8 cellular contexts compared by ENCODE assay signal in the genomic region with DNA sequence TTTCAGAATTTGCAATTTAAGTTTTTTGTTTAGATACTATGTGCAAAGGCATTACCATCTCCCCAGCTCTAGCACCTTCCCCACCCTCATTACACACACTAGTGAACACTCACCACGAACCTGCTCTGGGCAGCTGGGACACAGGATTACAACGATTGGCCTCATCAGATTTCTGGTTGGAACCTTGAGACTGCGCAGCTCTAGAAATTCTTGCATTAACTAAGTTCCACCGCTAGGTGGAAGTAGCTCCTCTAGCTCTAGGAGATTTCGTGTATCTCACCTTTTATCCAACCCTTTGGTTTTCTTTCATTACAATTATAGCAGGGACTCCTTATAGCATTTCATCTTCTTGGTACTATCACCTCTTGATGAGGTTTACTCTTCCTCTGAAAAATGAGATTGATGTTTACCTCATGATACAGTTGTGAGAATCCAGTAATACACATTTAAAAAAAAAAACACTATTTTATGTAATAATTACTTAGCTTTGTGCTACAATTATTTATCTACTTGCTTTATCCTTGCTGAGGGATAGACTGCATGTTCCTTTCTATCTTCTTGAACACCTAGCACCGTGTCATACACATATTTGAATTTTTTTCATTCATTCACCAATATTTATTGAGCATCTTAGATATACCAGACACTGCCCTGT. TPM values are rescaled to one million over a fixed set of nuclear protein-coding genes. Genes with fewer than 3 reads are reported as not detected.
A peak's percentile ranks its signal among the peaks of the same experiment; 100 is the strongest.
DNase-seq lines count a peak whose midpoint lies in the region; ATAC-seq and TF ChIP-seq lines count a peak whose summit lies in the region.

No MANE protein-coding gene starts in this region.

- no peaks in the 10 kb centered on the region for H3K36me3 Mint-ChIP-seq in activated T-cell treated with anti-CD3 and anti-CD28 coated beads, Interleukin-2, amount 50 U/mL, for 72 hours (ENCODE audit: insufficient read depth in 2 of 2)
- H3K36me3 Mint-ChIP-seq in brain = no peaks in the 10 kb centered on the region

- ATAC-seq in activated T-cell treated with anti-CD3 and anti-CD28 coated beads, Interleukin-2, amount 50 U/mL, for 72 hours (replicated peaks in 1 of 2) = peak; percentile 47 to 51
- ATAC-seq in GM21717 (IDR thresholded peaks at IDR 0.05; ENCODE audit: unreplicated experiment) = peak; percentile 94
- ATAC-seq in thoracic aorta (ENCODE audit: insufficient number of reproducible peaks, low FRiP score, low read depth) = peak; percentile 61

- peaks cover 10% of the 10 kb centered on the region for H3K36me3 ChIP-seq in thoracic aorta

- peaks cover 5% of the 10 kb centered on the region for H3K4me1 Mint-ChIP-seq in activated T-cell treated with anti-CD3 and anti-CD28 coated beads, Interleukin-2, amount 50 U/mL, for 72 hours (ENCODE audit: low read depth)
- peaks cover 5% of the 10 kb centered on the region for H3K4me1 Mint-ChIP-seq in brain

- TF ChIP-seq CTCF in brain (conservative IDR thresholded peaks at IDR 0.05) = peak; percentile 73 to 84
- TF ChIP-seq CTCF in thoracic aorta (IDR thresholded peaks at IDR 0.05) = peak; percentile 72

- no peaks in the 10 kb centered on the region for H3K27me3 ChIP-seq in thoracic aorta (replicated peaks; ENCODE audit: insufficient read depth)

- H3K27me3 Mint-ChIP-seq in activated T-cell treated with anti-CD3 and anti-CD28 coated beads, Interleukin-2, amount 50 U/mL, for 72 hours (ENCODE audit: low read depth) = no peaks in the 10 kb centered on the region
- H3K27me3 Mint-ChIP-seq in brain = no peaks in the 10 kb centered on the region

- H3K27ac ChIP-seq in thoracic aorta = no peak overlapping the region

- no peak overlapping the region for H3K27ac Mint-ChIP-seq in activated T-cell treated with anti-CD3 and anti-CD28 coated beads, Interleukin-2, amount 50 U/mL, for 72 hours
- peak overlapping the region in 1 of 5 experiments; percentile 2 for H3K27ac Mint-ChIP-seq in brain

- peak in 1 of 2 donors; percentile 1 for DNase-seq in activated T-cell treated with anti-CD3 and anti-CD28 coated beads, Interleukin-2, amount 50 U/mL, for 72 hours
- DNase-seq in activated T-cell treated with anti-CD3 and anti-CD28 coated beads, Interleukin-2, amount 50 U/mL, for 1 hour = no peak
- DNase-seq in HS-5 (ENCODE audit: low read depth) (peak; percentile 49), NCI-H82 treated with DMSO at 0.1 percent for 48 hours (lab: John Stamatoyannopoulos, UW; ENCODE audit: unreplicated experiment) (peak; percentile 81), iris pigment epithelial cell (ENCODE audit: low read depth) (peak; percentile 61), thoracic aorta (ENCODE audit: low spot score) (no peak)

- no peak overlapping the region for H3K4me3 Mint-ChIP-seq in activated T-cell treated with anti-CD3 and anti-CD28 coated beads, Interleukin-2, amount 50 U/mL, for 72 hours
- H3K4me3 Mint-ChIP-seq in brain = no peak overlapping the region

- no peaks in the 10 kb centered on the region for H3K9me3 Mint-ChIP-seq in activated T-cell treated with anti-CD3 and anti-CD28 coated beads, Interleukin-2, amount 50 U/mL, for 72 hours
- no peaks in the 10 kb centered on the region for H3K9me3 Mint-ChIP-seq in brain

- H3K9me3 ChIP-seq in thoracic aorta = no peaks in the 10 kb centered on the region

- peaks cover 0 to 9% of the 10 kb centered on the region in 2 donors for H3K4me1 ChIP-seq in thoracic aorta (ENCODE audit: control insufficient read depth in 1 of 2, low read depth in 2 of 2)

- no peak overlapping the region for H3K4me3 ChIP-seq in thoracic aorta

RNA-seq across cellular contexts. Expression of a gene that starts 28.7 kb away (rescaled TPM):
- under 1 TPM; 0.17 to 0.90 TPM for total RNA-seq in activated T-cell treated with anti-CD3 and anti-CD28 coated beads, Interleukin-2, amount 50 U/mL, for 72 hours
- 1.7 TPM for polyA plus RNA-seq in brain (ENCODE audit: insufficient read depth, low read depth, low replicate concordance)
- total RNA-seq in thoracic aorta = 10 to 100 TPM; 42.8 to 92.6 TPM

Comparison
In these comparisons a context has a peak if more than half of its experiments do, and no peak if none do; other contexts are left out.
1. DNase-seq: peak in HS-5 (single experiment), NCI-H82 treated with DMSO at 0.1 percent for 48 hours (single experiment) and iris pigment epithelial cell (single experiment); none in activated T-cell treated with anti-CD3 and anti-CD28 coated beads, Interleukin-2, amount 50 U/mL, for 1 hour (single experiment) and thoracic aorta (single experiment).
2. RNA of a gene that starts 28.7 kb away (total RNA-seq): 42.8 to 92.6 TPM in thoracic aorta; 0.17 to 0.90 TPM in activated T-cell treated with anti-CD3 and anti-CD28 coated beads, Interleukin-2, amount 50 U/mL, for 72 hours; every median in the first group is over 10 times any median in the second.
3. Peak in every context shown above with its lines, with median percentiles within 50 percentile points of each other: ATAC-seq.